17 cellular contexts compared by ENCODE assay signal in the genomic region with DNA sequence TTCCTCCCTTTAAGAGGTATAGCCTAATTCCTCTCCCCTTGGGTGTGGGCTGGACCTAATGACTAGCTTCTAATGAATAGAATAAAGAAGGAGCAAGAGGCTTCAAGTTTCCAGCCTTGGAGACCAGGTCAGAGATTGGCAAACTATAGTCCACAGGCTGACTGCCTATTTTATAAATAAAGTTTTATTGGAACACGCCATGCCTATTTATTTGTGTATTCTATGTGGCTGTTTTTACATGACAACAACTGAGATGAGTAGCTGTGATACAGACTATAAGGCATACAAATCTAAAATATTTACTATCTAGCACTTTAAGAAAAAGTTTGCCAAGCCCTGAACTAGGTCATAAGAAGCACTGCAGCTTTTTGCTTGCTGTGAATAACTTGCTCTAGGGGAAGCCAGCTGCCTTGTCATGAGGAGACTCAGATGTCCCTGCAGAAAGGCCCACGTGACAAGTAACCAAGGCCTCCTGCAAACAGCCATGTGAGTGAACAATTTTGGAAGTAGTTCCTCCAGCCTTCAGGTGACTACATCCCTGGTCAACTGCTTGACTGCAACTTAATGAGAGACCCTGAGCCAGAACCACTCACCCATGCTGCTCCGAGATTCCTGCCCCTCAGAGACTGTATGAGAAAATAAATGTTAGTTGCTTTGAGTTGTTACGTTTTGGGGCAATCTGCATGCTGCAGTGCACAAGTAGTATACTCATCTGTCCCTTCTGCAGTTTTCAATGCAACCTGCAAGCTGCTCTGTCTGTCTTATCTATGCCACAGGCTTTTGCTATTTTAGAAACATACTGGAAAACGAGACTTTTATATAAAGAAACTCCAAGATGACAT. TPM values are rescaled to one million over a fixed set of nuclear protein-coding genes. Genes with fewer than 3 reads are reported as not detected.
DNase-seq lines count a peak whose midpoint lies in the region; ATAC-seq and TF ChIP-seq lines count a peak whose summit lies in the region.
"Had no signal": no experiment of that assay in that cellular context is flagged by ENCODE, and none has a peak within 500 bp of the region (broad histone marks: within the 10 kb centered on the region; RNA-seq: fewer than 3 reads in every experiment).

No MANE protein-coding gene starts in this region.

- H3K4me1 Mint-ChIP-seq in type B pancreatic cell (ENCODE audit: unreplicated experiment) (peaks cover 5% of the 10 kb centered on the region), immature natural killer cell (peaks cover 13 to 14% of the 10 kb centered on the region in 2 donors)

- no peak overlapping the region for H3K27ac Mint-ChIP-seq in type B pancreatic cell
- H3K27ac Mint-ChIP-seq in immature natural killer cell = no peak overlapping the region
- H3K27ac Mint-ChIP-seq: activated T-helper 17 cell treated with anti-CD3 and anti-CD28 coated beads, Interleukin-2, amount 50 U/mL, for 72 hours had no signal

- H3K36me3 Mint-ChIP-seq in type B pancreatic cell (no peaks in the 10 kb centered on the region), immature natural killer cell (peaks cover 0 to 4% (median 0%) of the 10 kb centered on the region in 3 donors)

- no peaks in the 10 kb centered on the region for H3K9me3 Mint-ChIP-seq in type B pancreatic cell
- no peaks in the 10 kb centered on the region for H3K9me3 Mint-ChIP-seq in immature natural killer cell
- H3K9me3 Mint-ChIP-seq: activated CD4-positive, alpha-beta memory T cell treated with anti-CD3 and anti-CD28 coated beads, Interleukin-2, amount 10 ng/mL, durations not matched to agents 7 days and 5 days; activated T-helper 17 cell treated with anti-CD3 and anti-CD28 coated beads, Interleukin-2, amount 50 U/mL, for 72 hours had no signal

- no peak for DNase-seq in left ventricle myocardium superior
- no peak for DNase-seq in cardiac septum (ENCODE audit: low spot score)
- DNase-seq in body of pancreas = peak in 3 of 4 donors; percentile 47 to 64 (median 51)
- peak; percentile 12 for DNase-seq in medulla oblongata (ENCODE audit: extremely low spot score)
- DNase-seq in germinal center (ENCODE audit: low spot score) = no peak
- DNase-seq in COR-L47 (lab: John Stamatoyannopoulos, UW) = no peak
- no peak for DNase-seq in type B pancreatic cell (ENCODE audit: extremely low spot score, unreplicated experiment)
- DNase-seq in immature natural killer cell = no peak
- DNase-seq: activated CD4-positive, alpha-beta memory T cell treated with anti-CD3 and anti-CD28 coated beads, Interleukin-2, amount 10 ng/mL, durations not matched to agents 7 days and 5 days; islet precursor cell; NCI-H1417; NK-92 treated with Interleukin-12 subunit alpha and Interleukin-12 subunit beta, amount 100 ng/mL, for 24 hours; ovary; spleen; stimulated activated naive CD4-positive, alpha-beta T cell treated with Interleukin-2 at 50 U/mL for 16 hours had no signal

- peak; percentile 36 for ATAC-seq in left ventricle myocardium superior
- no peak for ATAC-seq in body of pancreas

- no peak for TF ChIP-seq CTCF in body of pancreas (IDR thresholded peaks at IDR 0.05)
- no peak for TF ChIP-seq CTCF in type B pancreatic cell (conservative IDR thresholded peaks at IDR 0.05)

- no peak for TF ChIP-seq POLR2A in body of pancreas (IDR thresholded peaks at IDR 0.05)

- H3K27ac ChIP-seq in body of pancreas = peak overlapping the region in 2 of 4 donors; percentile 42 to 43
- H3K27ac ChIP-seq: ovary, SK-N-MC, spleen had no signal

- H3K4me3 Mint-ChIP-seq in type B pancreatic cell = no peak overlapping the region
- H3K4me3 Mint-ChIP-seq in immature natural killer cell = no peak overlapping the region
- H3K4me3 Mint-ChIP-seq: activated CD4-positive, alpha-beta memory T cell treated with anti-CD3 and anti-CD28 coated beads, Interleukin-2, amount 10 ng/mL, durations not matched to agents 7 days and 5 days; activated T-helper 17 cell treated with anti-CD3 and anti-CD28 coated beads, Interleukin-2, amount 50 U/mL, for 72 hours had no signal

- H3K4me1 ChIP-seq in body of pancreas = peaks cover 48% of the 10 kb centered on the region

- intact Hi-C loops in left ventricle myocardium superior (cut with micrococcal nuclease) = no loop called here
- intact Hi-C loops in cardiac septum (cut with DNase I) = no loop called here
- intact Hi-C loops in body of pancreas (cut with DNase I) = no loop called here

- no peaks in the 10 kb centered on the region for H3K27me3 ChIP-seq in body of pancreas
- H3K27me3 ChIP-seq: ovary, spleen had no signal

- no peak overlapping the region for H3K4me3 ChIP-seq in body of pancreas
- H3K4me3 ChIP-seq: ovary, SK-N-MC, spleen had no signal

- H3K27me3 Mint-ChIP-seq in type B pancreatic cell (no peaks in the 10 kb centered on the region), immature natural killer cell (ENCODE audit: low read depth in 3 of 3) (peaks cover 0 to 3% (median 2%) of the 10 kb centered on the region in 3 donors)
- H3K27me3 Mint-ChIP-seq: activated CD4-positive, alpha-beta memory T cell treated with anti-CD3 and anti-CD28 coated beads, Interleukin-2, amount 10 ng/mL, durations not matched to agents 7 days and 5 days; activated T-helper 17 cell treated with anti-CD3 and anti-CD28 coated beads, Interleukin-2, amount 50 U/mL, for 72 hours had no signal

- H3K36me3 ChIP-seq in body of pancreas (replicated peaks in 1 of 2; ENCODE audit: insufficient read depth in 1 of 2, low read depth in 2 of 2) = no peaks in the 10 kb centered on the region
- H3K36me3 ChIP-seq: ovary, spleen had no signal

- H3K9me3 ChIP-seq in body of pancreas = no peaks in the 10 kb centered on the region
- H3K9me3 ChIP-seq: ovary, spleen had no signal

- 60 to 69% methylated on average over 5 of the region's 5 CpGs for WGBS in body of pancreas, 2 donors

RNA-seq across cellular contexts. Expression of gene MAP3K13, which starts 21.1 kb away (rescaled TPM):
- total RNA-seq in left ventricle myocardium superior = 8.0 TPM
- 9.0 TPM for total RNA-seq in cardiac septum
- 10 to 100 TPM; 20.0 to 27.4 TPM for total RNA-seq in body of pancreas
- total RNA-seq in type B pancreatic cell (ENCODE audit: low replicate concordance) = 29.1 and 40.4 TPM in 2 replicates
- polyA plus RNA-seq in immature natural killer cell = 10 to 100 TPM; 18.0 to 29.0 (median 24.2) TPM

Comparison
In these comparisons a context has a peak if more than half of its experiments do, and no peak if none do; other contexts are left out.
1. DNase-seq: peak in body of pancreas (3 of 4) and medulla oblongata (single experiment); none in left ventricle myocardium superior (single experiment), cardiac septum (single experiment), germinal center (single experiment), COR-L47 (single experiment), type B pancreatic cell (single experiment) and immature natural killer cell (0 of 3).